20 cellular contexts compared by ENCODE assay signal in the genomic region with DNA sequence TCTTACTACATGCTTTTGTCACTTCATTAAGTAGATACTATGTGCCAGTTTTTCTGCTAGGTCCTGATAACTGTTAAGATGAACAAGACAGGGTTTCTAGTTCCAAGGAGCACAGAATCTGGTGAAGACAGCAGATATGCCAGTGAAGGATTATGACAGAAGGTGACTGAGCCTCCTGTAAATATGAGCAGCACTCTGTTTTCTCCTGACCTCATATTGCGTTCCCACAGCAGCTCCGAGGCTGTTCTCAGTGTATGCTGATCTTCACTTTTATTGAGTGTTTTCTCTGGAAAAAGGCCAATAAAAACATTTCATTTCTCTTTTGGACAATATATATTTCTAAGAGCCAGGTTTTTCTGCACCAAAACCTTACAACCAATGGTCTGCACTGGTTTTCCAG. TPM values are rescaled to one million over a fixed set of nuclear protein-coding genes. Genes with fewer than 3 reads are reported as not detected.
"Had no signal": no experiment of that assay in that cellular context is flagged by ENCODE, and none has a peak within 500 bp of the region (broad histone marks: within the 10 kb centered on the region; RNA-seq: fewer than 3 reads in every experiment).

No MANE protein-coding gene starts in this region.

- H3K4me1 ChIP-seq: right atrium auricular region, tibial nerve, uterus had no signal

- H3K4me1 Mint-ChIP-seq: nephron progenitor cell, T-helper 17 cell had no signal

- H3K27me3 ChIP-seq: hepatocyte, right atrium auricular region, uterus had no signal

- H3K4me3 Mint-ChIP-seq: nephron progenitor cell, T-helper 17 cell had no signal

- H3K79me2 ChIP-seq: hepatocyte had no signal

- H2AFZ ChIP-seq: hepatocyte had no signal

- H3K27ac Mint-ChIP-seq: nephron progenitor cell, progenitor cell of endocrine pancreas, T-helper 17 cell had no signal

- H3K9me3 Mint-ChIP-seq: nephron progenitor cell had no signal

- H3K27me3 Mint-ChIP-seq: progenitor cell of endocrine pancreas had no signal

- H3K27ac ChIP-seq: hepatocyte, right atrium auricular region, tibial nerve, uterus had no signal

- H3K9me3 ChIP-seq: right atrium auricular region, tibial nerve, uterus had no signal

- H3K36me3 ChIP-seq: right atrium auricular region, tibial nerve, uterus had no signal

- H3K4me2 ChIP-seq: hepatocyte had no signal

- H3K4me3 ChIP-seq: hepatocyte, right atrium auricular region, tibial nerve, uterus had no signal

- DNase-seq: activated CD4-positive, alpha-beta T cell treated with anti-CD3 and anti-CD28 coated beads, Interleukin-2, amount 50 U/mL, for 4 hours; activated CD4-positive, CD25-positive, alpha-beta regulatory T cell treated with anti-CD3 and anti-CD28 coated beads, Interleukin-2, amount 50 U/mL, for 72 hours; activated naive CD4-positive, alpha-beta T cell treated with Interleukin-2 at 50 U/mL for 16 hours; activated T-cell treated with anti-CD3 and anti-CD28 coated beads for 4 hours; anterior cingulate cortex; mesendoderm; nephron progenitor cell; occipital lobe; small intestine; stimulated activated CD4-positive, alpha-beta T cell treated with anti-CD3 and anti-CD28 coated beads, Interleukin-4, amount 100 ng/mL, for 24 hours; stimulated activated naive CD4-positive, alpha-beta T cell; T-helper 17 cell; uterus had no signal

RNA-seq across cellular contexts. Expression of a gene that starts 45.9 kb away (rescaled TPM):
- total RNA-seq: kidney epithelial cell, liver, occipital lobe, progenitor cell of endocrine pancreas, right atrium auricular region, subcutaneous adipose tissue, T-helper 17 cell, tibial nerve, uterus had no signal
- polyA plus RNA-seq: small intestine had no signal
